ENCODE assay signal across 1 cellular context in genomic region chr10:30816812-30817193, GRCh38.
TF ChIP-seq lines count a peak whose summit lies in the region.

No MANE protein-coding gene starts in this region.

TF ChIP-seq in GM12878, 131 proteins besides CTCF, POLR2A, EP300 and RAD21:
- TF ChIP-seq ZNF274 (IDR thresholded peaks at IDR 0.05; ENCODE audit: insufficient read depth, insufficient read length) (no peak), MEF2A (IDR thresholded peaks at IDR 0.05; ENCODE audit: insufficient read depth, low read depth, low read length) (0 out of 2 replicates have a peak, but pooled peaks have one; percentile 27), JUNB (IDR thresholded peaks at IDR 0.05) (peak; percentile 11; the same call in 1 of the 2 replicates), ATF2 (IDR thresholded peaks at IDR 0.05; ENCODE audit: low read length) (0 out of 2 replicates have a peak, but pooled peaks have one; percentile 31), HDAC6 (IDR thresholded peaks at IDR 0.05; ENCODE audit: unreplicated experiment) (no peak)
